In genomic region chr7:30761214-30762156, GRCh38 we compare ENCODE assay signal across 1 cellular context.
TF ChIP-seq lines count a peak whose summit lies in the region.

No MANE protein-coding gene starts in this region.

TF ChIP-seq in K562, 482 proteins besides CTCF, POLR2A, EP300 and RAD21 (continued from another document):
- TF ChIP-seq CHAMP1 (IDR thresholded peaks at IDR 0.05) (peak; percentile 81; the same call in 1 of the 2 replicates), ETS2 (tag; IDR thresholded peaks at IDR 0.05; ENCODE audit: borderline replicate concordance, poor library complexity, severe bottlenecking) (no peak), NEUROD1 (IDR thresholded peaks at IDR 0.05; ENCODE audit: borderline replicate concordance, low read depth, low read length, partially characterized antibody) (peak; percentile 61), ZNF12 (CRISPR knock-in tag; IDR thresholded peaks at IDR 0.05) (no peak), ZBTB7A (IDR thresholded peaks at IDR 0.05; ENCODE audit: borderline replicate concordance, control insufficient read depth, low read depth, low read length) (peak; percentile 85), ZNF395 (CRISPR knock-in tag; IDR thresholded peaks at IDR 0.05) (peak; percentile 48; the same call in 1 of the 2 replicates), FOXK1 (CRISPR knock-in tag; IDR thresholded peaks at IDR 0.05; ENCODE audit: borderline replicate concordance) (peak; percentile 13; the same call in 1 of the 2 replicates), GATAD2A (IDR thresholded peaks at IDR 0.05) (peak; percentile 97), FOSL1 (tag; conservative IDR thresholded peaks at IDR 0.05) (peak; percentile 84), PYGO2 (tag; IDR thresholded peaks at IDR 0.05) (0 out of 2 replicates have a peak, but pooled peaks have one; percentile 42), ZNF239 (CRISPR knock-in tag; IDR thresholded peaks at IDR 0.05) (peak; percentile 17; the same call in 1 of the 2 replicates), ATF6 (CRISPR knock-in tag; IDR thresholded peaks at IDR 0.05) (no peak), CSDE1 (IDR thresholded peaks at IDR 0.05) (no peak), ZNF146 (CRISPR knock-in tag; IDR thresholded peaks at IDR 0.05; ENCODE audit: unreplicated experiment) (no peak), MYNN (IDR thresholded peaks at IDR 0.05) (peak; percentile 81), MYNN (CRISPR knock-in tag; IDR thresholded peaks at IDR 0.05) (no peak), GATA2 (CRISPR knock-in tag; IDR thresholded peaks at IDR 0.05) (peak; percentile 96), BRD4 (IDR thresholded peaks at IDR 0.05) (0 out of 2 replicates have a peak, but pooled peaks have one; percentile 26), NR2C2 (CRISPR knock-in tag; IDR thresholded peaks at IDR 0.05) (no peak), NR2C2 (tag; IDR thresholded peaks at IDR 0.05) (peak; percentile 83), SMARCE1 (IDR thresholded peaks at IDR 0.05) (peak; percentile 98), GATAD2B (IDR thresholded peaks at IDR 0.05; ENCODE audit: borderline replicate concordance) (peak; percentile 91), NFIC (IDR thresholded peaks at IDR 0.05) (peak; percentile 98), TEAD4 (IDR thresholded peaks at IDR 0.05; ENCODE audit: low read length) (peak; percentile 100), TEAD4 (CRISPR knock-in tag; IDR thresholded peaks at IDR 0.05; ENCODE audit: borderline replicate concordance) (no peak), ZBTB11 (CRISPR knock-in tag; IDR thresholded peaks at IDR 0.05) (peak in 1 of 3 experiments; percentile 78; a peak in 2 of 6 replicates), ZNF277 (CRISPR knock-in tag; IDR thresholded peaks at IDR 0.05; ENCODE audit: borderline replicate concordance) (no peak), HES1 (IDR thresholded peaks at IDR 0.05; ENCODE audit: low read depth) (peak; percentile 89), MXI1 (IDR thresholded peaks at IDR 0.05; ENCODE audit: low read depth, low read length) (peak; percentile 24), MYC (IDR thresholded peaks at IDR 0.05; ENCODE audit: low read depth, low read length) (no peak), MYC (CRISPR knock-in tag; IDR thresholded peaks at IDR 0.05; ENCODE audit: borderline replicate concordance, low read depth) (no peak), CHD4 (IDR thresholded peaks at IDR 0.05; ENCODE audit: insufficient read depth, insufficient replicate concordance, low read depth, low read length, poor library complexity, severe bottlenecking) (no peak), IRF2 (CRISPR knock-in tag; IDR thresholded peaks at IDR 0.05) (no peak), ARNT (IDR thresholded peaks at IDR 0.05) (peak; percentile 99), AFF1 (IDR thresholded peaks at IDR 0.05; ENCODE audit: low read depth in 1 of 2, partially characterized antibody in 2 of 2) (peak; percentile 38 to 91), DACH1 (IDR thresholded peaks at IDR 0.05; ENCODE audit: partially characterized antibody) (peak; percentile 81)
